8 cellular contexts compared by ENCODE assay signal in the genomic region with DNA sequence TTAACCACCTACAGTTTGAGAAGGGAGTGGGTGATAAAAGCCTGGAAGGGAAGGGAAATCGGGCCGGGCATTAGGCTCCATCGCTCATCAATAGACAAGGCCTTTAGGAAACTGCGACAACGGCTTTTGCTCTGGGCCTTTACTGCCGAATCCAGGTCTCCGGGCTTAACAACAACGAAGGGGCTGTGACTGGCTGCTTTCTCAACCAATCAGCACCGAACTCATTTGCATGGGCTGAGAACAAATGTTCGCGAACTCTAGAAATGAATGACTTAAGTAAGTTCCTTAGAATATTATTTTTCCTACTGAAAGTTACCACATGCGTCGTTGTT. TPM values are rescaled to one million over a fixed set of nuclear protein-coding genes. Genes with fewer than 3 reads are reported as not detected.
DNase-seq lines count a peak whose midpoint lies in the region; ATAC-seq and TF ChIP-seq lines count a peak whose summit lies in the region.

No MANE protein-coding gene starts in this region.

- intact Hi-C loops in left lung (cut with DNase I): no loop called here

- peak overlapping the region in 1 of 2 donors; percentile 56 for H3K4me3 ChIP-seq in left lung

- ATAC-seq in GM19324 (IDR thresholded peaks at IDR 0.05; ENCODE audit: low FRiP score, unreplicated experiment) (peak; percentile 16), HG03457 (IDR thresholded peaks at IDR 0.05; ENCODE audit: unreplicated experiment) (peak; percentile 23), left lung (peak; percentile 47)

- H3K36me3 ChIP-seq in left lung: peaks cover 0 to 35% of the 10 kb centered on the region in 2 donors

- no peaks in the 10 kb centered on the region for H3K9me3 ChIP-seq in left lung

- no peak for TF ChIP-seq CTCF in left lung (IDR thresholded peaks at IDR 0.05)

- H3K27ac ChIP-seq in left lung: peak overlapping the region; percentile 94 to 96

- H3K27me3 ChIP-seq in left lung: no peaks in the 10 kb centered on the region

- peak; percentile 83 to 89 for DNase-seq in AML-193 (lab: John Stamatoyannopoulos, UW)
- peak; percentile 72 to 91 for DNase-seq in NCI-H524 (lab: John Stamatoyannopoulos, UW)
- peak; percentile 84 for DNase-seq in activated CD4-positive, alpha-beta T cell treated with anti-CD3 and anti-CD28 coated beads for 48 hours
- peak; percentile 87 to 94 for DNase-seq in dermis microvascular lymphatic vessel endothelial cell (ENCODE audit: low read depth in 2 of 2)
- peak; percentile 78 to 83 for DNase-seq in left lung
- DNase-seq in stimulated activated CD4-positive, alpha-beta T cell treated with anti-CD3 and anti-CD28 coated beads, Interleukin-2, amount 100 ng/mL, for 4 hours (ENCODE audit: low read depth): peak; percentile 70

- peaks cover 18 to 63% of the 10 kb centered on the region in 2 donors for H3K4me1 ChIP-seq in left lung

RNA-seq across cellular contexts. Expression of gene RNU7-1, which starts 0.3 kb away (rescaled TPM):
- total RNA-seq in dermis microvascular lymphatic vessel endothelial cell (not detected in 2 replicates), left lung (not detected)

RNA-seq across cellular contexts. Expression of gene C12orf57, which starts 0.5 kb away (rescaled TPM):
- 88.7 and 206 TPM in 2 replicates for total RNA-seq in dermis microvascular lymphatic vessel endothelial cell
- total RNA-seq in left lung: 100 to 1,000 TPM; 159 to 194 TPM

RNA-seq across cellular contexts. Expression of gene PTPN6, which starts 7.8 kb away (rescaled TPM):
- 2.4 and 2.6 TPM in 2 replicates for total RNA-seq in dermis microvascular lymphatic vessel endothelial cell
- 100 to 1,000 TPM in 1 of 2 donors, 10 to 100 TPM in 1; 74.6 to 145 TPM for total RNA-seq in left lung

RNA-seq across cellular contexts. Expression of gene ATN1, which starts 15.6 kb away (rescaled TPM):
- total RNA-seq in dermis microvascular lymphatic vessel endothelial cell (5.1 and 12.1 TPM in 2 replicates), left lung (100 to 1,000 TPM in 1 of 2 donors, 10 to 100 TPM in 1; 96.9 to 107 TPM)

RNA-seq across cellular contexts. Expression of gene PHB2, which starts 27.1 kb away (rescaled TPM):
- 158 and 184 TPM in 2 replicates for total RNA-seq in dermis microvascular lymphatic vessel endothelial cell
- total RNA-seq in left lung: 100 to 1,000 TPM; 113 to 142 TPM

Comparison
In these comparisons a context has a peak if more than half of its experiments do, and no peak if none do; other contexts are left out.
1. RNA of gene PTPN6, which starts 7.8 kb away (total RNA-seq): 74.6 to 145 TPM in left lung; 2.4 to 2.6 TPM in dermis microvascular lymphatic vessel endothelial cell; every median in the first group is over 10 times any median in the second.
2. Peak in every context shown above with its lines, with median percentiles within 50 percentile points of each other: DNase-seq and ATAC-seq.